Comparison of ENCODE assay signal across 11 cellular contexts in genomic region chr2:207385903-207386302, GRCh38.
DNase-seq lines count a peak whose midpoint lies in the region; ATAC-seq and TF ChIP-seq lines count a peak whose summit lies in the region.
"Had no signal": no experiment of that assay in that cellular context is flagged by ENCODE, and none has a peak within 500 bp of the region (broad histone marks: within the 10 kb centered on the region; RNA-seq: fewer than 3 reads in every experiment).

No MANE protein-coding gene starts in this region.

- H2BK15ac ChIP-seq in mesenchymal stem cell (ENCODE audit: low read depth, poor library complexity, severe bottlenecking) = no peak overlapping the region

- H3K36me3 Mint-ChIP-seq in chondrocyte (ENCODE audit: low read depth) = no peaks in the 10 kb centered on the region
- no peaks in the 10 kb centered on the region for H3K36me3 Mint-ChIP-seq in osteocyte (ENCODE audit: unreplicated experiment)

- H3K4me1 Mint-ChIP-seq in chondrocyte (ENCODE audit: low read depth) (peaks cover 24% of the 10 kb centered on the region), osteocyte (ENCODE audit: unreplicated experiment) (peaks cover 19% of the 10 kb centered on the region)

- H3K9me3 Mint-ChIP-seq in chondrocyte (ENCODE audit: low read depth) (peaks cover 14% of the 10 kb centered on the region), osteocyte (ENCODE audit: unreplicated experiment) (peaks cover 13% of the 10 kb centered on the region)

- H3K9me3 ChIP-seq in MG63 (peaks cover 16% of the 10 kb centered on the region), mesenchymal stem cell (ENCODE audit: control insufficient read depth, low read length) (peaks cover 16% of the 10 kb centered on the region)

- H4K8ac ChIP-seq in mesenchymal stem cell (ENCODE audit: low read length) = no peak overlapping the region

- whole genome bisulfite sequencing in mesenchymal stem cell = 50% methylated on average over 1 of the region's 1 CpG

- H3K9ac ChIP-seq in mesenchymal stem cell (ENCODE audit: low read length) = no peak overlapping the region

- H3K27ac Mint-ChIP-seq in chondrocyte (ENCODE audit: unreplicated experiment) = peak overlapping the region; percentile 57
- no peak overlapping the region for H3K27ac Mint-ChIP-seq in osteocyte (ENCODE audit: unreplicated experiment)

- H3K36me3 ChIP-seq in MG63 (no peaks in the 10 kb centered on the region), mesenchymal stem cell (ENCODE audit: control insufficient read depth in 1 of 2, insufficient read depth in 2 of 2, low read depth in 1 of 2, low read length in 2 of 2) (no peaks in the 10 kb centered on the region)

- H2BK12ac ChIP-seq in mesenchymal stem cell (ENCODE audit: low read length in 2 of 2) = no peak overlapping the region

- no peak overlapping the region for H3K27ac ChIP-seq in mesenchymal stem cell (ENCODE audit: low read length, poor library complexity, severe bottlenecking)

- no peak overlapping the region for H3K18ac ChIP-seq in mesenchymal stem cell (ENCODE audit: low read depth in 1 of 2, low read length in 2 of 2)

- no peaks in the 10 kb centered on the region for H3K27me3 Mint-ChIP-seq in chondrocyte (ENCODE audit: low read depth)
- no peaks in the 10 kb centered on the region for H3K27me3 Mint-ChIP-seq in osteocyte (ENCODE audit: unreplicated experiment)

- H3K23ac ChIP-seq in mesenchymal stem cell (ENCODE audit: low read length in 2 of 2) = no peak overlapping the region

- H3K27me3 ChIP-seq in MG63 = no peaks in the 10 kb centered on the region
- no peaks in the 10 kb centered on the region for H3K27me3 ChIP-seq in mesenchymal stem cell (ENCODE audit: control insufficient read depth in 1 of 2, insufficient read depth in 1 of 2, low read length in 2 of 2)

- no peak overlapping the region for H4K91ac ChIP-seq in mesenchymal stem cell (ENCODE audit: low read length)

- H3K79me1 ChIP-seq in mesenchymal stem cell (replicated peaks; ENCODE audit: low read length, poor library complexity, severe bottlenecking) = no peaks in the 10 kb centered on the region

- H3K4me1 ChIP-seq in mesenchymal stem cell (ENCODE audit: control insufficient read depth, insufficient read depth, low read depth, low read length) = no peaks in the 10 kb centered on the region

- H3K4me3 Mint-ChIP-seq in chondrocyte (ENCODE audit: unreplicated experiment) = no peak overlapping the region
- no peak overlapping the region for H3K4me3 Mint-ChIP-seq in osteocyte (ENCODE audit: unreplicated experiment)
- H3K4me3 Mint-ChIP-seq: activated T-cell treated with anti-CD3 and anti-CD28 coated beads, Interleukin-2, amount 50 U/mL, for 4 hours had no signal

- H3K4me2 ChIP-seq in mesenchymal stem cell (ENCODE audit: low read length, poor library complexity, severe bottlenecking) = no peak overlapping the region

- H2BK120ac ChIP-seq in mesenchymal stem cell (ENCODE audit: low read depth, low read length) = no peak overlapping the region

- no peak overlapping the region for H3K4ac ChIP-seq in mesenchymal stem cell (ENCODE audit: low read depth in 1 of 2, low read length in 2 of 2)

- ATAC-seq in HG02588 (IDR thresholded peaks at IDR 0.05; ENCODE audit: unreplicated experiment) = no peak
- ATAC-seq: activated T-cell treated with anti-CD3 and anti-CD28 coated beads, Interleukin-2, amount 50 U/mL, for 4 hours had no signal

- H2AK5ac ChIP-seq in mesenchymal stem cell (ENCODE audit: low read length, severe bottlenecking) = no peak overlapping the region

- no peak overlapping the region for H2BK5ac ChIP-seq in mesenchymal stem cell (ENCODE audit: low read depth, low read length, poor library complexity, severe bottlenecking)

- H3K4me3 ChIP-seq in MG63 (no peak overlapping the region), mesenchymal stem cell (ENCODE audit: insufficient read depth in 1 of 2, low read depth in 1 of 2, low read length in 2 of 2) (no peak overlapping the region)

- TF ChIP-seq CTCF in chondrocyte (IDR thresholded peaks at IDR 0.05) = no peak
- TF ChIP-seq CTCF in osteocyte (IDR thresholded peaks at IDR 0.05) = no peak

- H2AFZ ChIP-seq in mesenchymal stem cell (ENCODE audit: low read depth, low read length) = no peak overlapping the region

- no peak overlapping the region for H3K14ac ChIP-seq in mesenchymal stem cell (ENCODE audit: low read length in 2 of 2)

- DNase-seq in EL (peak; percentile 58), MG63 (peak; percentile 67), chondrocyte (ENCODE audit: low spot score) (no peak), mesenchymal stem cell (peak; percentile 70), osteocyte (ENCODE audit: extremely low spot score, unreplicated experiment) (no peak)
- no peak for DNase-seq in activated CD8-positive, alpha-beta memory T cell treated with anti-CD3 and anti-CD28 coated beads, Interleukin-2, amount 50 U/mL, for 4 hours
- DNase-seq in stimulated activated CD4-positive, alpha-beta T cell treated with anti-CD3 and anti-CD28 coated beads, Interleukin-15, amount 100 ng/mL, for 24 hours = no peak
- DNase-seq: activated T-cell treated with anti-CD3 and anti-CD28 coated beads, Interleukin-2, amount 50 U/mL, for 4 hours; aorta; MM.1S had no signal

Comparison
In these comparisons a context has a peak if more than half of its experiments do, and no peak if none do; other contexts are left out.
1. DNase-seq: peak in EL (single experiment), MG63 (single experiment) and mesenchymal stem cell (single experiment); none in chondrocyte (single experiment), osteocyte (single experiment), activated CD8-positive, alpha-beta memory T cell treated with anti-CD3 and anti-CD28 coated beads, Interleukin-2, amount 50 U/mL, for 4 hours (single experiment) and stimulated activated CD4-positive, alpha-beta T cell treated with anti-CD3 and anti-CD28 coated beads, Interleukin-15, amount 100 ng/mL, for 24 hours (single experiment).